In genomic region chr18:79274823-79275222, GRCh38 we compare ENCODE assay signal across 20 cellular contexts.
DNase-seq lines count a peak whose midpoint lies in the region; ATAC-seq, FAIRE-seq and TF ChIP-seq lines count a peak whose summit lies in the region.
"Had no signal": no experiment of that assay in that cellular context is flagged by ENCODE, and none has a peak within 500 bp of the region (broad histone marks: within the 10 kb centered on the region; RNA-seq: fewer than 3 reads in every experiment).

No MANE protein-coding gene starts in this region.

- WGBS in GM12878 (ENCODE audit: insufficient coverage, insufficient replicate concordance, low lambda C conversion rate, missing lambda C conversion rate): 85% methylated on average over 8 of the region's 8 CpGs
- WGBS in smooth muscle cell (ENCODE audit: low lambda C conversion rate): 97% methylated on average over 8 of the region's 8 CpGs

- no peak for TF ChIP-seq POLR2A in GM12878 (IDR thresholded peaks at IDR 0.05; ENCODE audit: low read depth, low read length)

- POLR2A ChIA-PET in GM12878 (lab: Charles Lee): interaction anchor here (0.5 kb wide), 1 partner anchor 584 kb away, joined by 3 read pairs; no protein-coding TSS in a partner anchor

- no peak for ATAC-seq in CD4-positive, CD25-positive, alpha-beta regulatory T cell (ENCODE audit: low read depth in 2 of 2)
- peak; percentile 11 for ATAC-seq in GM19035 (IDR thresholded peaks at IDR 0.05; ENCODE audit: unreplicated experiment)
- ATAC-seq in HG02885 (IDR thresholded peaks at IDR 0.05; ENCODE audit: poor library complexity, unreplicated experiment): peak; percentile 11
- no peak for ATAC-seq in GM12878
- ATAC-seq in SK-N-SH treated with all-trans-retinoic acid at 6 μM for 48 hours: no peak
- ATAC-seq in GM18517 (IDR thresholded peaks at IDR 0.05; ENCODE audit: unreplicated experiment): no peak
- ATAC-seq: CD8-positive, alpha-beta T cell had no signal

- TF ChIP-seq RAD21 in GM12878 (IDR thresholded peaks at IDR 0.05; ENCODE audit: insufficient read depth, low read depth, low read length): no peak

- peak overlapping the region in 2 of 3 donors; percentile 72 to 75 for H3K27ac Mint-ChIP-seq in CD4-positive, CD25-positive, alpha-beta regulatory T cell
- H3K27ac Mint-ChIP-seq: CD8-positive, alpha-beta T cell; HFFc6; T-helper 1 cell treated with Interleukin-12 subunit alpha and Interleukin-12 subunit beta and Interleukin-4 antibody, amounts not matched to agents 30 μg/mL and 1 μg/mL, for 36 hours had no signal

- no peak for FAIRE-seq in GM12878 (lab: Jason Lieb, UNC)
- FAIRE-seq: H1 had no signal

- no peaks in the 10 kb centered on the region for H3K27me3 Mint-ChIP-seq in CD4-positive, CD25-positive, alpha-beta regulatory T cell

- H3K4me3 Mint-ChIP-seq in CD4-positive, CD25-positive, alpha-beta regulatory T cell: no peak overlapping the region
- H3K4me3 Mint-ChIP-seq: CD8-positive, alpha-beta T cell; HFFc6; T-helper 1 cell treated with Interleukin-12 subunit alpha and Interleukin-12 subunit beta and Interleukin-4 antibody, amounts not matched to agents 30 μg/mL and 1 μg/mL, for 36 hours had no signal

- SMC1A ChIA-PET in GM12878 (lab: Charles Lee; ENCODE audit: uncharacterized antibody, unreplicated experiment): interaction anchor here (0.8 to 1.1 kb wide), 2 partner anchors 16 to 33 kb away, joined by 3 to 4 read pairs; no protein-coding TSS in a partner anchor

- no peak for TF ChIP-seq EP300 in GM12878 (IDR thresholded peaks at IDR 0.05; ENCODE audit: borderline replicate concordance in 1 of 2, control insufficient read depth in 1 of 2, low read depth in 2 of 2, low read length in 2 of 2)

- no peak overlapping the region for H3K4me3 ChIP-seq in CD4-positive, CD25-positive, alpha-beta regulatory T cell (ENCODE audit: low read depth, low read length)
- H3K4me3 ChIP-seq in GM12878 (no peak overlapping the region), smooth muscle cell (no peak overlapping the region)

- H3K4me1 ChIP-seq in CD4-positive, CD25-positive, alpha-beta regulatory T cell (ENCODE audit: control insufficient read depth, insufficient read depth, low read length, poor library complexity, severe bottlenecking): no peaks in the 10 kb centered on the region
- H3K4me1 ChIP-seq in GM12878 (ENCODE audit: control insufficient read depth, insufficient read depth, low read length) (peaks cover 15% of the 10 kb centered on the region), smooth muscle cell (ENCODE audit: low read depth) (no peaks in the 10 kb centered on the region)

- H4K20me1 ChIP-seq in GM12878 (ENCODE audit: control insufficient read depth, insufficient read depth): no peaks in the 10 kb centered on the region
- H4K20me1 ChIP-seq in smooth muscle cell (ENCODE audit: low read depth): no peaks in the 10 kb centered on the region

- no peak overlapping the region for H3K9ac ChIP-seq in GM12878 (ENCODE audit: control insufficient read depth, insufficient read depth, low read length)
- H3K9ac ChIP-seq in smooth muscle cell (ENCODE audit: low read depth): no peak overlapping the region
- H3K9ac ChIP-seq: SK-N-SH had no signal

- no peaks in the 10 kb centered on the region for H3K9me3 ChIP-seq in CD4-positive, CD25-positive, alpha-beta regulatory T cell (ENCODE audit: control insufficient read depth in 2 of 2, low read length in 2 of 2)
- H3K9me3 ChIP-seq in GM12878 (replicated peaks; ENCODE audit: control insufficient read depth, insufficient read depth, low read length) (no peaks in the 10 kb centered on the region; the same call in 2 of the 3 replicates), smooth muscle cell (replicated peaks; ENCODE audit: low read depth) (no peaks in the 10 kb centered on the region)
- H3K9me3 ChIP-seq: SK-N-SH had no signal

- H3K27me3 ChIP-seq in CD4-positive, CD25-positive, alpha-beta regulatory T cell (ENCODE audit: control insufficient read depth, insufficient read depth, low read length): no peaks in the 10 kb centered on the region
- H3K27me3 ChIP-seq in GM12878 (replicated peaks in 1 of 2; ENCODE audit: control insufficient read depth in 2 of 2, insufficient read depth in 2 of 2, low read length in 1 of 2) (no peaks in the 10 kb centered on the region), smooth muscle cell (ENCODE audit: low read depth) (no peaks in the 10 kb centered on the region)

- RAD21 ChIA-PET in GM12878 (lab: Charles Lee; ENCODE audit: unreplicated experiment): interaction anchor here (0.8 kb wide), 1 partner anchor 119 kb away, joined by 3 read pairs; no protein-coding TSS in a partner anchor

- BruUV-seq in GM12878 (replicated peaks; lab: Mats Ljungman, UMichigan): no TSS peak

- H3K36me3 Mint-ChIP-seq in CD4-positive, CD25-positive, alpha-beta regulatory T cell: peaks cover 41% of the 10 kb centered on the region

- H3K4me2 ChIP-seq in GM12878 (ENCODE audit: control insufficient read depth, insufficient read depth) (peak overlapping the region; percentile 76), smooth muscle cell (no peak overlapping the region)
- H3K4me2 ChIP-seq: SK-N-SH had no signal

- no peak overlapping the region for H3K27ac ChIP-seq in CD4-positive, CD25-positive, alpha-beta regulatory T cell (ENCODE audit: insufficient read depth, low read length, poor library complexity, severe bottlenecking)
- H3K27ac ChIP-seq in GM12878 (ENCODE audit: control insufficient read depth, insufficient read depth): peak overlapping the region; percentile 80
- H3K27ac ChIP-seq in smooth muscle cell (ENCODE audit: low read depth): no peak overlapping the region

- in situ Hi-C loops in GM12878 (cut with MboI): no loop called here

- H2AFZ ChIP-seq in GM12878 (ENCODE audit: control insufficient read depth, low read depth, low read length): peak overlapping the region; percentile 41; the same call in 1 of the 2 replicates
- H2AFZ ChIP-seq in smooth muscle cell (ENCODE audit: low read depth): no peak overlapping the region

- intact Hi-C loops in GM12878 (cut with micrococcal nuclease; ENCODE audit: unreplicated experiment): no loop called here

- peaks cover 20% of the 10 kb centered on the region for H3K36me3 ChIP-seq in CD4-positive, CD25-positive, alpha-beta regulatory T cell (ENCODE audit: control insufficient read depth, insufficient read depth, low read length)
- H3K36me3 ChIP-seq in GM12878 (ENCODE audit: control insufficient read depth in 2 of 2, insufficient read depth in 2 of 2, low read length in 1 of 2) (peaks cover 0 to 3% of the 10 kb centered on the region in 2 experiments; a peak in 2 of 4 replicates), smooth muscle cell (ENCODE audit: low read depth) (no peaks in the 10 kb centered on the region)

- no peaks in the 10 kb centered on the region for H3F3A ChIP-seq in smooth muscle cell (ENCODE audit: low read depth)

- DNase-seq in CD4-positive, CD25-positive, alpha-beta regulatory T cell: no peak
- no peak for DNase-seq in GM12878 (ENCODE audit: low read depth, low spot score)
- DNase-seq in stimulated activated CD4-positive, alpha-beta T cell treated with anti-CD3 and anti-CD28 coated beads, Interleukin-2, amount 100 ng/mL, for 24 hours: no peak
- no peak for DNase-seq in smooth muscle cell (lab: John Stamatoyannopoulos, UW; ENCODE audit: unreplicated experiment)
- DNase-seq: AML-193; CD8-positive, alpha-beta T cell; DMS79 treated with DMSO at 0.1 percent for 48 hours; GDM1; HFFc6; IMR-90; NCI-H1436 treated with DMSO at 0.1 percent for 48 hours; NCI-H226; NCI-H69; SK-N-SH had no signal

- CTCF ChIA-PET in GM12878 (lab: Yijun Ruan, JAX): interaction anchor here (1.5 kb wide), 1 partner anchor 16 kb away, joined by 3 read pairs; no protein-coding TSS in a partner anchor

- H3K4me1 Mint-ChIP-seq in CD4-positive, CD25-positive, alpha-beta regulatory T cell: peaks cover 16 to 23% (median 18%) of the 10 kb centered on the region in 4 donors

- H3K9me3 Mint-ChIP-seq in CD4-positive, CD25-positive, alpha-beta regulatory T cell: peaks cover 0 to 3% (median 0%) of the 10 kb centered on the region in 7 donors
- H3K9me3 Mint-ChIP-seq: CD8-positive, alpha-beta T cell; HFFc6 had no signal

- no peak for TF ChIP-seq CTCF in GM12878 (IDR thresholded peaks at IDR 0.05 in 2 of 3, conservative IDR thresholded peaks at IDR 0.05 in 1 of 3; ENCODE audit: control insufficient read depth in 2 of 3, extremely low read depth in 1 of 3, insufficient read depth in 1 of 3, low read depth in 3 of 3, low read length in 3 of 3)
- no peak for TF ChIP-seq CTCF in smooth muscle cell (IDR thresholded peaks at IDR 0.05; ENCODE audit: borderline replicate concordance, insufficient read depth, poor library complexity, severe bottlenecking)

- no peaks in the 10 kb centered on the region for H3K79me2 ChIP-seq in GM12878 (ENCODE audit: control insufficient read depth, insufficient read depth, low read length)
- no peaks in the 10 kb centered on the region for H3K79me2 ChIP-seq in smooth muscle cell (ENCODE audit: low read depth)

TF ChIP-seq in GM12878, 131 proteins besides CTCF, POLR2A, EP300 and RAD21 (continues in another document):
- TF ChIP-seq KLF5 (IDR thresholded peaks at IDR 0.05; ENCODE audit: partially characterized antibody) (no peak), POLR2AphosphoS5 (IDR thresholded peaks at IDR 0.05; ENCODE audit: low read length) (no peak), ESRRA (IDR thresholded peaks at IDR 0.05; ENCODE audit: low read length) (no peak), SRF (IDR thresholded peaks at IDR 0.05; ENCODE audit: low read depth in 2 of 2, low read length in 2 of 2) (no peak), NRF1 (conservative IDR thresholded peaks at IDR 0.05; ENCODE audit: low read depth, low read length) (no peak)

TF ChIP-seq in SK-N-SH treated with all-trans-retinoic acid at 6 μM for 48 hours, 23 proteins besides CTCF, POLR2A, EP300 and RAD21 (continues in another document):
- TF ChIP-seq ZC3H10 (CRISPR knock-in tag; IDR thresholded peaks at IDR 0.05): no peak
- TF ChIP-seq, protein P1, sequence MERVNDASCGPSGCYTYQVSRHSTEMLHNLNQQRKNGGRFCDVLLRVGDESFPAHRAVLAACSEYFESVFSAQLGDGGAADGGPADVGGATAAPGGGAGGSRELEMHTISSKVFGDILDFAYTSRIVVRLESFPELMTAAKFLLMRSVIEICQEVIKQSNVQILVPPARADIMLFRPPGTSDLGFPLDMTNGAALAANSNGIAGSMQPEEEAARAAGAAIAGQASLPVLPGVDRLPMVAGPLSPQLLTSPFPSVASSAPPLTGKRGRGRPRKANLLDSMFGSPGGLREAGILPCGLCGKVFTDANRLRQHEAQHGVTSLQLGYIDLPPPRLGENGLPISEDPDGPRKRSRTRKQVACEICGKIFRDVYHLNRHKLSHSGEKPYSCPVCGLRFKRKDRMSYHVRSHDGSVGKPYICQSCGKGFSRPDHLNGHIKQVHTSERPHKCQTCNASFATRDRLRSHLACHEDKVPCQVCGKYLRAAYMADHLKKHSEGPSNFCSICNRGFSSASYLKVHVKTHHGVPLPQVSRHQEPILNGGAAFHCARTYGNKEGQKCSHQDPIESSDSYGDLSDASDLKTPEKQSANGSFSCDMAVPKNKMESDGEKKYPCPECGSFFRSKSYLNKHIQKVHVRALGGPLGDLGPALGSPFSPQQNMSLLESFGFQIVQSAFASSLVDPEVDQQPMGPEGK (CRISPR knock-in tag; IDR thresholded peaks at IDR 0.05; ENCODE audit: borderline replicate concordance): no peak
- no peak for TF ChIP-seq ZNF8 (CRISPR knock-in tag; IDR thresholded peaks at IDR 0.05)
- TF ChIP-seq TOX (CRISPR knock-in tag; IDR thresholded peaks at IDR 0.05; ENCODE audit: borderline replicate concordance): no peak

Comparison
In these comparisons a context has a peak if more than half of its experiments do, and no peak if none do; other contexts are left out.
1. ATAC-seq: peak in GM19035 (single experiment) and HG02885 (single experiment); none in CD4-positive, CD25-positive, alpha-beta regulatory T cell (0 of 2), GM12878 (single experiment), SK-N-SH treated with all-trans-retinoic acid at 6 μM for 48 hours (single experiment) and GM18517 (single experiment).